19 cellular contexts compared by ENCODE assay signal in the genomic region with DNA sequence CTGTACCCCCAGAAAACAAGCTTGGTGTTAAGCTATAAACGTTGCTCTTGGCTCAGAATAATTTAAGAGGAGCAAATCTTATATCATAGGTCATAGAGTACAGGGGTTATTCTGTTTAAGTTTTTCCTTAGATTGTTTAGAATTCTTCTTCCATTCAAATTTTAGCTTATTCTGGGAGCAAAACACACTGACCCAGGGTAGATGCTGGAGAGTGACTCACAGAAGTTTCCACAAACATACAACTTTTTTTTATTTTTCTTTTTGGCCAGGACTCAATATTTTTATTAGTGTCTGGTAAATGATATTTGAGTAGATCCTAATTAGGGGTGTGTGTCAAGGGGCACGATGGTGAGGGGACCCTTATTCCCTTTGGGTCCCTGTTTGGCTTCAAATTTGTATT.
A peak's percentile ranks its signal among the peaks of the same experiment; 100 is the strongest.
DNase-seq lines count a peak whose midpoint lies in the region; ATAC-seq and TF ChIP-seq lines count a peak whose summit lies in the region.
"Had no signal": no experiment of that assay in that cellular context is flagged by ENCODE, and none has a peak within 500 bp of the region (broad histone marks: within the 10 kb centered on the region; RNA-seq: fewer than 3 reads in every experiment).

No MANE protein-coding gene starts in this region.

- H3K27me3 ChIP-seq in AG04450 (ENCODE audit: control insufficient read depth, insufficient read depth, low read length) (no peaks in the 10 kb centered on the region), Karpas-422 (ENCODE audit: low read length) (no peaks in the 10 kb centered on the region), psoas muscle (ENCODE audit: insufficient read depth in 3 of 3, low read length in 2 of 3) (no peaks in the 10 kb centered on the region)

- DNase-seq in AG04450 (ENCODE audit: low read depth, low spot score) (peak; percentile 16), Karpas-422 (peak; percentile 27), fibroblast of mammary gland (ENCODE audit: low read depth) (peak; percentile 27), psoas muscle (no peak), NCI-H2227 (lab: John Stamatoyannopoulos, UW; ENCODE audit: unreplicated experiment) (no peak), NCI-H69 (lab: John Stamatoyannopoulos, UW) (no peak), KG1 (lab: John Stamatoyannopoulos, UW) (no peak), NCI-H526 treated with DMSO at 0.1 percent for 48 hours (lab: John Stamatoyannopoulos, UW) (no peak)
- DNase-seq: activated CD4-positive, alpha-beta T cell treated with anti-CD3 and anti-CD28 coated beads, Interleukin-2, amount 50 U/mL, for 4 hours; activated naive CD4-positive, alpha-beta T cell treated with anti-CD3 and anti-CD28 coated beads for 36 hours; activated T-cell treated with anti-CD3 and anti-CD28 coated beads for 4 hours; aorta; CD8-positive, alpha-beta T cell; cortex of kidney; DND-41; naive thymus-derived CD4-positive, alpha-beta T cell; T-cell; trophoblast cell had no signal

- H3K36me3 ChIP-seq in Karpas-422 (ENCODE audit: insufficient read depth, low read length): no peaks in the 10 kb centered on the region
- no peaks in the 10 kb centered on the region for H3K36me3 ChIP-seq in psoas muscle (ENCODE audit: insufficient read depth in 1 of 2, low read depth in 1 of 2)

- H3K9me2 ChIP-seq in Karpas-422 (replicated peaks; ENCODE audit: insufficient read depth, low read length): no peaks in the 10 kb centered on the region

- no peaks in the 10 kb centered on the region for H3K79me2 ChIP-seq in Karpas-422 (ENCODE audit: low read length)

- 34 to 42% (median 35%) methylated on average over 2 of the region's 2 CpGs for WGBS in psoas muscle, 3 donors

- H2AFZ ChIP-seq in Karpas-422 (ENCODE audit: low read length): no peak overlapping the region

- H3K4me2 ChIP-seq in Karpas-422 (ENCODE audit: low read depth, low read length, poor library complexity, severe bottlenecking): no peak overlapping the region

- POLR2A ChIA-PET in AG04450 (lab: Yijun Ruan, JAX): interaction anchor here (0.7 kb wide), 1 partner anchor 73 kb away, joined by 3 read pairs; no protein-coding TSS in a partner anchor

- intact Hi-C loops in psoas muscle (cut with DNase I): loop anchor here in 1 of 2 donors (10.0 kb wide), 1 partner anchor 68 kb away; a partner anchor contains a TSS

- ATAC-seq in psoas muscle: no peak
- ATAC-seq: CD8-positive, alpha-beta T cell; naive thymus-derived CD4-positive, alpha-beta T cell; T-cell had no signal

- peaks cover 7% of the 10 kb centered on the region for H3K4me1 ChIP-seq in Karpas-422 (ENCODE audit: low read length)
- H3K4me1 ChIP-seq in psoas muscle: peaks cover 10% of the 10 kb centered on the region

- H4K20me1 ChIP-seq in Karpas-422 (ENCODE audit: insufficient read depth, low read depth, low read length): no peaks in the 10 kb centered on the region

- H3K9me3 ChIP-seq in AG04450 (ENCODE audit: control insufficient read depth, insufficient read depth, low read length) (peaks cover 11% of the 10 kb centered on the region), Karpas-422 (ENCODE audit: low read length) (peaks cover 4% of the 10 kb centered on the region), psoas muscle (no peaks in the 10 kb centered on the region)

- no peak overlapping the region for H3K9ac ChIP-seq in Karpas-422 (ENCODE audit: low read length)

- H3K4me3 ChIP-seq in AG04450 (ENCODE audit: low read depth, low read length) (no peak overlapping the region), Karpas-422 (ENCODE audit: low read length) (no peak overlapping the region), fibroblast of mammary gland (ENCODE audit: control insufficient read depth, low read depth, low read length) (no peak overlapping the region), psoas muscle (no peak overlapping the region)

- CTCF ChIA-PET in AG04450 (lab: Charles Lee): interaction anchor here (0.6 kb wide), 1 partner anchor 27 kb away, joined by 3 read pairs; no protein-coding TSS in a partner anchor

- TF ChIP-seq CTCF in AG04450 (IDR thresholded peaks at IDR 0.05; ENCODE audit: low read depth, low read length) (no peak), fibroblast of mammary gland (conservative IDR thresholded peaks at IDR 0.05; ENCODE audit: control insufficient read depth, insufficient read depth, low read depth, low read length) (no peak), psoas muscle (IDR thresholded peaks at IDR 0.05) (no peak)

- H3K27ac ChIP-seq in AG04450 (ENCODE audit: low read depth, low read length): no peak overlapping the region
- no peak overlapping the region for H3K27ac ChIP-seq in Karpas-422 (ENCODE audit: low read length)
- peak overlapping the region; percentile 56 for H3K27ac ChIP-seq in psoas muscle
- H3K27ac ChIP-seq: RWPE1 had no signal

Comparison
In these comparisons a context has a peak if more than half of its experiments do, and no peak if none do; other contexts are left out.
1. DNase-seq: peak in AG04450 (single experiment), Karpas-422 (single experiment) and fibroblast of mammary gland (single experiment); none in psoas muscle (0 of 2), NCI-H2227 (single experiment), NCI-H69 (single experiment), KG1 (single experiment) and NCI-H526 treated with DMSO at 0.1 percent for 48 hours (single experiment).